ENCODE assay signal across 1 cellular context in genomic region chr3:50260027-50260941, GRCh38.
TF ChIP-seq lines count a peak whose summit lies in the region.

No MANE protein-coding gene starts in this region.

TF ChIP-seq in GM12878, 131 proteins besides CTCF, POLR2A, EP300 and RAD21 (continued from another document):
- TF ChIP-seq ZBTB4 (CRISPR knock-in tag; IDR thresholded peaks at IDR 0.05) (peak; percentile 41; the same call in 1 of the 2 replicates), POLR2AphosphoS2 (IDR thresholded peaks at IDR 0.05; ENCODE audit: low read depth, low read length) (peak; percentile 97), EZH2 (IDR thresholded peaks at IDR 0.05; ENCODE audit: borderline replicate concordance, control insufficient read depth, low read depth, low read length) (no peak), JUNB (IDR thresholded peaks at IDR 0.05) (no peak), BHLHE40 (IDR thresholded peaks at IDR 0.05; ENCODE audit: borderline replicate concordance in 1 of 2, low read depth in 2 of 2, low read length in 1 of 2) (peak; percentile 89 to 96), STAT3 (IDR thresholded peaks at IDR 0.05; ENCODE audit: low read depth, low read length) (no peak), SMARCA5 (IDR thresholded peaks at IDR 0.05) (peak; percentile 90), NR2C1 (IDR thresholded peaks at IDR 0.05) (no peak), ELK1 (IDR thresholded peaks at IDR 0.05; ENCODE audit: low read depth, low read length) (0 out of 2 replicates have a peak, but pooled peaks have one; percentile 17), SP1 (IDR thresholded peaks at IDR 0.05; ENCODE audit: low read depth, low read length) (peak; percentile 66), YBX1 (IDR thresholded peaks at IDR 0.05) (no peak), CREB1 (IDR thresholded peaks at IDR 0.05; ENCODE audit: low read depth) (peak; percentile 84), SKIL (IDR thresholded peaks at IDR 0.05; ENCODE audit: low read depth, poor library complexity, severe bottlenecking) (no peak), FOS (IDR thresholded peaks at IDR 0.05; ENCODE audit: borderline replicate concordance, extremely low read depth, insufficient read length) (no peak), NR2F1 (conservative IDR thresholded peaks at IDR 0.05) (peak; percentile 58), ZNF687 (IDR thresholded peaks at IDR 0.05) (peak; percentile 82), KLF5 (IDR thresholded peaks at IDR 0.05; ENCODE audit: partially characterized antibody) (peak; percentile 50), HCFC1 (IDR thresholded peaks at IDR 0.05; ENCODE audit: low read length) (no peak), MXI1 (IDR thresholded peaks at IDR 0.05; ENCODE audit: low read depth, low read length) (peak; percentile 56; the same call in 1 of the 2 replicates), MEF2B (IDR thresholded peaks at IDR 0.05; ENCODE audit: partially characterized antibody, poor library complexity, severe bottlenecking) (no peak), ZNF207 (IDR thresholded peaks at IDR 0.05; ENCODE audit: borderline replicate concordance) (no peak), IKZF2 (IDR thresholded peaks at IDR 0.05) (no peak), RELA (IDR thresholded peaks at IDR 0.05; ENCODE audit: borderline replicate concordance, partially characterized antibody) (no peak), FOXK2 (IDR thresholded peaks at IDR 0.05) (no peak), TCF3 (IDR thresholded peaks at IDR 0.05; ENCODE audit: borderline replicate concordance, insufficient read depth, low read depth, low read length) (no peak), SIX5 (IDR thresholded peaks at IDR 0.05; ENCODE audit: low read depth, low read length, severe bottlenecking) (no peak), MYC (IDR thresholded peaks at IDR 0.05; ENCODE audit: insufficient read depth, insufficient read length, insufficient replicate concordance, low read length, severe bottlenecking) (no peak), HDAC6 (IDR thresholded peaks at IDR 0.05; ENCODE audit: unreplicated experiment) (no peak), IRF5 (IDR thresholded peaks at IDR 0.05; ENCODE audit: borderline replicate concordance) (no peak), FOXM1 (IDR thresholded peaks at IDR 0.05; ENCODE audit: low read depth, low read length) (no peak), SREBF1 (IDR thresholded peaks at IDR 0.05; ENCODE audit: low read length) (no peak), ESRRA (IDR thresholded peaks at IDR 0.05; ENCODE audit: low read length) (no peak), JUND (IDR thresholded peaks at IDR 0.05; ENCODE audit: low read depth, low read length) (peak; percentile 65), EED (IDR thresholded peaks at IDR 0.05; ENCODE audit: low read depth) (no peak), ASH2L (IDR thresholded peaks at IDR 0.05; ENCODE audit: borderline replicate concordance, low read depth) (no peak), ZBED1 (IDR thresholded peaks at IDR 0.05; ENCODE audit: borderline replicate concordance) (peak; percentile 78; the same call in 1 of the 2 replicates), DPF2 (IDR thresholded peaks at IDR 0.05) (peak; percentile 37), PRDM15 (CRISPR knock-in tag; IDR thresholded peaks at IDR 0.05) (no peak), PAX8 (IDR thresholded peaks at IDR 0.05) (no peak), MEF2A (IDR thresholded peaks at IDR 0.05; ENCODE audit: insufficient read depth, low read depth, low read length) (0 out of 2 replicates have a peak, but pooled peaks have one; percentile 42), EGR1 (IDR thresholded peaks at IDR 0.05; ENCODE audit: borderline replicate concordance in 1 of 2, low read depth in 2 of 2, low read length in 2 of 2) (peak in 1 of 2 experiments; percentile 81; a peak in 1 of 3 replicates)
